2 cellular contexts compared by ENCODE assay signal in genomic region chr2:11656252-11656651, GRCh38.
TF ChIP-seq lines count a peak whose summit lies in the region.

No MANE protein-coding gene starts in this region.

TF ChIP-seq in GM23338, 12 proteins besides CTCF, POLR2A, EP300 and RAD21:
- TF ChIP-seq, protein P1, sequence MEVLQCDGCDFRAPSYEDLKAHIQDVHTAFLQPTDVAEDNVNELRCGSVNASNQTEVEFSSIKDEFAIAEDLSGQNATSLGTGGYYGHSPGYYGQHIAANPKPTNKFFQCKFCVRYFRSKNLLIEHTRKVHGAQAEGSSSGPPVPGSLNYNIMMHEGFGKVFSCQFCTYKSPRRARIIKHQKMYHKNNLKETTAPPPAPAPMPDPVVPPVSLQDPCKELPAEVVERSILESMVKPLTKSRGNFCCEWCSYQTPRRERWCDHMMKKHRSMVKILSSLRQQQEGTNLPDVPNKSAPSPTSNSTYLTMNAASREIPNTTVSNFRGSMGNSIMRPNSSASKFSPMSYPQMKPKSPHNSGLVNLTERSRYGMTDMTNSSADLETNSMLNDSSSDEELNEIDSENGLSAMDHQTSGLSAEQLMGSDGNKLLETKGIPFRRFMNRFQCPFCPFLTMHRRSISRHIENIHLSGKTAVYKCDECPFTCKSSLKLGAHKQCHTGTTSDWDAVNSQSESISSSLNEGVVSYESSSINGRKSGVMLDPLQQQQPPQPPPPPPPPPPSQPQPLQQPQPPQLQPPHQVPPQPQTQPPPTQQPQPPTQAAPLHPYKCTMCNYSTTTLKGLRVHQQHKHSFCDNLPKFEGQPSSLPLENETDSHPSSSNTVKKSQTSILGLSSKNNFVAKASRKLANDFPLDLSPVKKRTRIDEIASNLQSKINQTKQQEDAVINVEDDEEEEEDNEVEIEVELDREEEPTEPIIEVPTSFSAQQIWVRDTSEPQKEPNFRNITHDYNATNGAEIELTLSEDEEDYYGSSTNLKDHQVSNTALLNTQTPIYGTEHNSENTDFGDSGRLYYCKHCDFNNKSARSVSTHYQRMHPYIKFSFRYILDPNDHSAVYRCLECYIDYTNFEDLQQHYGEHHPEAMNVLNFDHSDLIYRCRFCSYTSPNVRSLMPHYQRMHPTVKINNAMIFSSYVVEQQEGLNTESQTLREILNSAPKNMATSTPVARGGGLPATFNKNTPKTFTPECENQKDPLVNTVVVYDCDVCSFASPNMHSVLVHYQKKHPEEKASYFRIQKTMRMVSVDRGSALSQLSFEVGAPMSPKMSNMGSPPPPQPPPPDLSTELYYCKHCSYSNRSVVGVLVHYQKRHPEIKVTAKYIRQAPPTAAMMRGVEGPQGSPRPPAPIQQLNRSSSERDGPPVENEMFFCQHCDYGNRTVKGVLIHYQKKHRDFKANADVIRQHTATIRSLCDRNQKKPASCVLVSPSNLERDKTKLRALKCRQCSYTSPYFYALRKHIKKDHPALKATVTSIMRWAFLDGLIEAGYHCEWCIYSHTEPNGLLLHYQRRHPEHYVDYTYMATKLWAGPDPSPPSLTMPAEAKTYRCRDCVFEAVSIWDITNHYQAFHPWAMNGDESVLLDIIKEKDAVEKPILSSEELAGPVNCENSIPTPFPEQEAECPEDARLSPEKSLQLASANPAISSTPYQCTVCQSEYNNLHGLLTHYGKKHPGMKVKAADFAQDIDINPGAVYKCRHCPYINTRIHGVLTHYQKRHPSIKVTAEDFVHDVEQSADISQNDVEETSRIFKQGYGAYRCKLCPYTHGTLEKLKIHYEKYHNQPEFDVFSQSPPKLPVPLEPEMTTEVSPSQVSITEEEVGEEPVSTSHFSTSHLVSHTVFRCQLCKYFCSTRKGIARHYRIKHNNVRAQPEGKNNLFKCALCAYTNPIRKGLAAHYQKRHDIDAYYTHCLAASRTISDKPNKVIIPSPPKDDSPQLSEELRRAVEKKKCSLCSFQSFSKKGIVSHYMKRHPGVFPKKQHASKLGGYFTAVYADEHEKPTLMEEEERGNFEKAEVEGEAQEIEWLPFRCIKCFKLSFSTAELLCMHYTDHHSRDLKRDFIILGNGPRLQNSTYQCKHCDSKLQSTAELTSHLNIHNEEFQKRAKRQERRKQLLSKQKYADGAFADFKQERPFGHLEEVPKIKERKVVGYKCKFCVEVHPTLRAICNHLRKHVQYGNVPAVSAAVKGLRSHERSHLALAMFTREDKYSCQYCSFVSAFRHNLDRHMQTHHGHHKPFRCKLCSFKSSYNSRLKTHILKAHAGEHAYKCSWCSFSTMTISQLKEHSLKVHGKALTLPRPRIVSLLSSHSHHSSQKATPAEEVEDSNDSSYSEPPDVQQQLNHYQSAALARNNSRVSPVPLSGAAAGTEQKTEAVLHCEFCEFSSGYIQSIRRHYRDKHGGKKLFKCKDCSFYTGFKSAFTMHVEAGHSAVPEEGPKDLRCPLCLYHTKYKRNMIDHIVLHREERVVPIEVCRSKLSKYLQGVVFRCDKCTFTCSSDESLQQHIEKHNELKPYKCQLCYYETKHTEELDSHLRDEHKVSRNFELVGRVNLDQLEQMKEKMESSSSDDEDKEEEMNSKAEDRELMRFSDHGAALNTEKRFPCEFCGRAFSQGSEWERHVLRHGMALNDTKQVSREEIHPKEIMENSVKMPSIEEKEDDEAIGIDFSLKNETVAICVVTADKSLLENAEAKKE (CRISPR knock-in tag; IDR thresholded peaks at IDR 0.05), result no peak
- TF ChIP-seq NANOG (IDR thresholded peaks at IDR 0.05; ENCODE audit: borderline replicate concordance), result no peak
- TF ChIP-seq, protein P2, sequence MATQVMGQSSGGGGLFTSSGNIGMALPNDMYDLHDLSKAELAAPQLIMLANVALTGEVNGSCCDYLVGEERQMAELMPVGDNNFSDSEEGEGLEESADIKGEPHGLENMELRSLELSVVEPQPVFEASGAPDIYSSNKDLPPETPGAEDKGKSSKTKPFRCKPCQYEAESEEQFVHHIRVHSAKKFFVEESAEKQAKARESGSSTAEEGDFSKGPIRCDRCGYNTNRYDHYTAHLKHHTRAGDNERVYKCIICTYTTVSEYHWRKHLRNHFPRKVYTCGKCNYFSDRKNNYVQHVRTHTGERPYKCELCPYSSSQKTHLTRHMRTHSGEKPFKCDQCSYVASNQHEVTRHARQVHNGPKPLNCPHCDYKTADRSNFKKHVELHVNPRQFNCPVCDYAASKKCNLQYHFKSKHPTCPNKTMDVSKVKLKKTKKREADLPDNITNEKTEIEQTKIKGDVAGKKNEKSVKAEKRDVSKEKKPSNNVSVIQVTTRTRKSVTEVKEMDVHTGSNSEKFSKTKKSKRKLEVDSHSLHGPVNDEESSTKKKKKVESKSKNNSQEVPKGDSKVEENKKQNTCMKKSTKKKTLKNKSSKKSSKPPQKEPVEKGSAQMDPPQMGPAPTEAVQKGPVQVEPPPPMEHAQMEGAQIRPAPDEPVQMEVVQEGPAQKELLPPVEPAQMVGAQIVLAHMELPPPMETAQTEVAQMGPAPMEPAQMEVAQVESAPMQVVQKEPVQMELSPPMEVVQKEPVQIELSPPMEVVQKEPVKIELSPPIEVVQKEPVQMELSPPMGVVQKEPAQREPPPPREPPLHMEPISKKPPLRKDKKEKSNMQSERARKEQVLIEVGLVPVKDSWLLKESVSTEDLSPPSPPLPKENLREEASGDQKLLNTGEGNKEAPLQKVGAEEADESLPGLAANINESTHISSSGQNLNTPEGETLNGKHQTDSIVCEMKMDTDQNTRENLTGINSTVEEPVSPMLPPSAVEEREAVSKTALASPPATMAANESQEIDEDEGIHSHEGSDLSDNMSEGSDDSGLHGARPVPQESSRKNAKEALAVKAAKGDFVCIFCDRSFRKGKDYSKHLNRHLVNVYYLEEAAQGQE (IDR thresholded peaks at IDR 0.05; ENCODE audit: unreplicated experiment), result no peak
- TF ChIP-seq EZH2phosphoT487 (IDR thresholded peaks at IDR 0.05; ENCODE audit: unreplicated experiment), result no peak
- TF ChIP-seq JUNB (IDR thresholded peaks at IDR 0.05; ENCODE audit: unreplicated experiment), result no peak
- no peak for TF ChIP-seq EZH2 (IDR thresholded peaks at IDR 0.05; ENCODE audit: low read depth, unreplicated experiment)
- TF ChIP-seq POLR2AphosphoS5 (IDR thresholded peaks at IDR 0.05; ENCODE audit: low read depth), result no peak
- no peak for TF ChIP-seq ZNF331 (CRISPR knock-in tag; IDR thresholded peaks at IDR 0.05; ENCODE audit: low read depth)
- TF ChIP-seq STAT1 (IDR thresholded peaks at IDR 0.05; ENCODE audit: unreplicated experiment), result no peak
- no peak for TF ChIP-seq ZNF114 (CRISPR knock-in tag; IDR thresholded peaks at IDR 0.05)
- TF ChIP-seq, protein P3, sequence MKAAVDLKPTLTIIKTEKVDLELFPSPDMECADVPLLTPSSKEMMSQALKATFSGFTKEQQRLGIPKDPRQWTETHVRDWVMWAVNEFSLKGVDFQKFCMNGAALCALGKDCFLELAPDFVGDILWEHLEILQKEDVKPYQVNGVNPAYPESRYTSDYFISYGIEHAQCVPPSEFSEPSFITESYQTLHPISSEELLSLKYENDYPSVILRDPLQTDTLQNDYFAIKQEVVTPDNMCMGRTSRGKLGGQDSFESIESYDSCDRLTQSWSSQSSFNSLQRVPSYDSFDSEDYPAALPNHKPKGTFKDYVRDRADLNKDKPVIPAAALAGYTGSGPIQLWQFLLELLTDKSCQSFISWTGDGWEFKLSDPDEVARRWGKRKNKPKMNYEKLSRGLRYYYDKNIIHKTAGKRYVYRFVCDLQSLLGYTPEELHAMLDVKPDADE (IDR thresholded peaks at IDR 0.05), result no peak
- TF ChIP-seq CREB1 (CRISPR knock-in tag; IDR thresholded peaks at IDR 0.05; ENCODE audit: low read depth), result no peak

TF ChIP-seq in H1, 55 proteins besides CTCF, POLR2A, EP300 and RAD21:
- TF ChIP-seq CEBPB (IDR thresholded peaks at IDR 0.05; ENCODE audit: low read depth, low read length), result peak; percentile 50; the same call in 1 of the 2 replicates
- no peak for TF ChIP-seq KDM5A (IDR thresholded peaks at IDR 0.05; ENCODE audit: low read length)
- no peak for TF ChIP-seq MAFK (IDR thresholded peaks at IDR 0.05; ENCODE audit: low read depth, low read length)
TF ChIP-seq in H1: peak in this region for 1.
